22 cellular contexts compared by ENCODE assay signal in genomic region chr6:108721308-108721707, GRCh38.
"Had no signal": no experiment of that assay in that cellular context is flagged by ENCODE, and none has a peak within 500 bp of the region (broad histone marks: within the 10 kb centered on the region; RNA-seq: fewer than 3 reads in every experiment).

No MANE protein-coding gene starts in this region.

- FAIRE-seq: endometrium had no signal

- H3K27ac ChIP-seq: ascending aorta, breast epithelium, coronary artery, sigmoid colon, testis, upper lobe of left lung had no signal

- H3K27me3 ChIP-seq: ascending aorta, breast epithelium, sigmoid colon, testis, upper lobe of left lung had no signal

- H3K36me3 Mint-ChIP-seq: stimulated activated effector memory CD8-positive, alpha-beta T cell treated with anti-CD3 and anti-CD28 coated beads, Interleukin-12 subunit alpha, Interleukin-12 subunit beta, amount 100 ng/mL, for 72 hours had no signal

- DNase-seq: activated CD4-positive, alpha-beta T cell treated with anti-CD3 and anti-CD28 coated beads, Interleukin-2, amount 50 U/mL, for 4 hours; activated CD4-positive, CD25-positive, alpha-beta regulatory T cell treated with anti-CD3 and anti-CD28 coated beads, Interleukin-2, amount 50 U/mL, for 72 hours; activated effector memory CD4-positive, alpha-beta T cell treated with anti-CD3 and anti-CD28 coated beads, Interleukin-2, amount 50 U/mL, for 16 hours; activated naive CD4-positive, alpha-beta T cell treated with anti-CD3 and anti-CD28 coated beads, Interleukin-2, amount 50 U/mL, for 16 hours; activated T-cell treated with anti-CD3 and anti-CD28 coated beads, Interleukin-2, amount 50 U/mL, for 72 hours; erythroblast; foreskin melanocyte; hypothalamus; kidney glomerular epithelial cell; mesendoderm; naive thymus-derived CD4-positive, alpha-beta T cell; posterior cingulate gyrus; sigmoid colon; stimulated activated CD4-positive, alpha-beta T cell treated with anti-CD3 and anti-CD28 coated beads, Interleukin-4, amount 100 ng/mL, for 24 hours; testis; upper lobe of left lung had no signal

- H3K4me1 Mint-ChIP-seq: stimulated activated effector memory CD8-positive, alpha-beta T cell treated with anti-CD3 and anti-CD28 coated beads, Interleukin-12 subunit alpha, Interleukin-12 subunit beta, amount 100 ng/mL, for 72 hours had no signal

- H3K4me3 ChIP-seq: ascending aorta, breast epithelium, coronary artery, sigmoid colon, testis, upper lobe of left lung had no signal

- H3K4me1 ChIP-seq: ascending aorta, breast epithelium, sigmoid colon had no signal

- H3K9me3 ChIP-seq: ascending aorta, breast epithelium, testis had no signal

- H3K9me3 Mint-ChIP-seq: stimulated activated effector memory CD8-positive, alpha-beta T cell treated with anti-CD3 and anti-CD28 coated beads, Interleukin-12 subunit alpha, Interleukin-12 subunit beta, amount 100 ng/mL, for 72 hours had no signal

- H3K4me3 Mint-ChIP-seq: activated T-cell treated with anti-CD3 and anti-CD28 coated beads, Interleukin-2, amount 50 U/mL, for 72 hours; naive thymus-derived CD4-positive, alpha-beta T cell; stimulated activated effector memory CD8-positive, alpha-beta T cell treated with anti-CD3 and anti-CD28 coated beads, Interleukin-12 subunit alpha, Interleukin-12 subunit beta, amount 100 ng/mL, for 72 hours; T-helper 1 cell treated with Interleukin-12 subunit alpha and Interleukin-12 subunit beta and Interleukin-4 antibody, amounts not matched to agents 30 μg/mL and 1 μg/mL, for 36 hours had no signal

- H3K36me3 ChIP-seq: ascending aorta, breast epithelium, sigmoid colon had no signal

- H3K27ac Mint-ChIP-seq: activated T-cell treated with anti-CD3 and anti-CD28 coated beads, Interleukin-2, amount 50 U/mL, for 72 hours; naive thymus-derived CD4-positive, alpha-beta T cell; stimulated activated effector memory CD8-positive, alpha-beta T cell treated with anti-CD3 and anti-CD28 coated beads, Interleukin-12 subunit alpha, Interleukin-12 subunit beta, amount 100 ng/mL, for 72 hours; T-helper 1 cell treated with Interleukin-12 subunit alpha and Interleukin-12 subunit beta and Interleukin-4 antibody, amounts not matched to agents 30 μg/mL and 1 μg/mL, for 36 hours had no signal

- ATAC-seq: activated T-cell treated with anti-CD3 and anti-CD28 coated beads, Interleukin-2, amount 50 U/mL, for 72 hours; naive thymus-derived CD4-positive, alpha-beta T cell; stimulated activated effector memory CD8-positive, alpha-beta T cell treated with anti-CD3 and anti-CD28 coated beads, Interleukin-12 subunit alpha, Interleukin-12 subunit beta, amount 100 ng/mL, for 72 hours had no signal
